In the genomic region with DNA sequence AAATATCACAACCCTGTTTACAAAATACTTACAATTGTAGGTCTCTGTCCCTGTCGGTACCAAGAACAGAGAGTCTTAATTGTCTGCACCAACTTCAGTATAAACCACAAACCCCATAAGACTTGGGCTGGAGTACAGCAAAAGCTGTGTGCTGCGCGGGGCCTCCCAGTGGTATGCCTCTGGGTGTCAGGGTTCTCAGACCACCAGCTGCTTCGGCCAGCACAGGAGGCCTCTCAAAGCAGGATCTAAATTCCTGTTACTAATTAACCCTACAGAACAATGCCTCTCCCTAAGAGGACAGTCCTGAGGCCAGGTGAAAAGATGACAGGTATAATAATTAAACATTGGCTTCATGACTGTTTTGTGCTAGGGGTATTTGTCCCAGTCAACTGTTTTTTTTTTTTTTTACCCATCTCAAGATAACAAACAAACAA, we compare ENCODE assay signal across 8 cellular contexts. TPM values are rescaled to one million over a fixed set of nuclear protein-coding genes. Genes with fewer than 3 reads are reported as not detected.
DNase-seq lines count a peak whose midpoint lies in the region; ATAC-seq and TF ChIP-seq lines count a peak whose summit lies in the region.

No MANE protein-coding gene starts in this region.

- H3K9me2 ChIP-seq in GM23248 (ENCODE audit: insufficient read depth) = no peaks in the 10 kb centered on the region

- WGBS in GM23248 (ENCODE audit: low coverage in 1 of 2, low lambda C conversion rate in 2 of 2, missing lambda C conversion rate in 2 of 2), 2 experiments = 63 to 69% methylated on average over 4 of the region's 4 CpGs
- 14 to 57% methylated on average over 1 to 4 of the region's 4 CpGs for WGBS in gastroesophageal sphincter (ENCODE audit: low coverage in 1 of 2), 2 donors

- peak overlapping the region; percentile 85 for H3K27ac Mint-ChIP-seq in Caco-2 (ENCODE audit: unreplicated experiment)
- H3K27ac Mint-ChIP-seq in T-helper 17 cell = peak overlapping the region; percentile 97

- TF ChIP-seq CTCF in Caco-2 (IDR thresholded peaks at IDR 0.05; ENCODE audit: insufficient read depth in 1 of 2, low read depth in 1 of 2, low read length in 1 of 2, severe bottlenecking in 1 of 2, unreplicated experiment in 1 of 2) (peak in 1 of 2 experiments; percentile 50), gastroesophageal sphincter (IDR thresholded peaks at IDR 0.05) (no peak), gastrocnemius medialis (IDR thresholded peaks at IDR 0.05 in 4 of 5, conservative IDR thresholded peaks at IDR 0.05 in 1 of 5) (no peak)

- POLR2A ChIA-PET in Caco-2 (lab: Charles Lee) = no interaction called here

- peak; percentile 88 to 93 for DNase-seq in Caco-2
- DNase-seq in GM23248 = no peak
- peak in 2 of 3 donors; percentile 35 to 40 for DNase-seq in T-helper 17 cell
- DNase-seq in gastrocnemius medialis = no peak
- DNase-seq in NCI-H510A treated with DMSO at 0.1 percent for 48 hours (lab: John Stamatoyannopoulos, UW) = no peak
- DNase-seq in medulla oblongata (ENCODE audit: extremely low spot score) = no peak

- peak overlapping the region; percentile 69 for H3K4me3 Mint-ChIP-seq in Caco-2 (ENCODE audit: unreplicated experiment)
- H3K4me3 Mint-ChIP-seq in T-helper 17 cell = peak overlapping the region; percentile 77

- H3K4me1 Mint-ChIP-seq in Caco-2 (ENCODE audit: low read depth, unreplicated experiment) = peaks cover 48% of the 10 kb centered on the region
- peaks cover 46% of the 10 kb centered on the region for H3K4me1 Mint-ChIP-seq in T-helper 17 cell

- H3K9ac ChIP-seq in GM23248 = peak overlapping the region; percentile 56

- no peak for TF ChIP-seq EP300 in gastroesophageal sphincter (IDR thresholded peaks at IDR 0.05)

- H3K4me1 ChIP-seq in Caco-2 = peaks cover 38% of the 10 kb centered on the region
- peaks cover 44% of the 10 kb centered on the region for H3K4me1 ChIP-seq in GM23248 (ENCODE audit: insufficient read depth)
- H3K4me1 ChIP-seq in gastroesophageal sphincter = peaks cover 8 to 74% (median 21%) of the 10 kb centered on the region in 3 donors
- peaks cover 11 to 21% of the 10 kb centered on the region in 2 donors for H3K4me1 ChIP-seq in gastrocnemius medialis

- no peaks in the 10 kb centered on the region for H3K79me2 ChIP-seq in GM23248 (ENCODE audit: insufficient read depth)

- no peak overlapping the region for H2AFZ ChIP-seq in GM23248

- peak overlapping the region; percentile 23 for H3K4me3 ChIP-seq in Caco-2 (ENCODE audit: low read depth, low read length)
- H3K4me3 ChIP-seq in GM23248 = no peak overlapping the region
- no peak overlapping the region for H3K4me3 ChIP-seq in gastroesophageal sphincter
- peak overlapping the region; percentile 2 to 73 (median 54) for H3K4me3 ChIP-seq in gastrocnemius medialis

- ATAC-seq in T-helper 17 cell (peak; percentile 76), gastroesophageal sphincter (no peak), gastrocnemius medialis (peak; percentile 16 to 18), HG02885 (IDR thresholded peaks at IDR 0.05; ENCODE audit: poor library complexity, unreplicated experiment) (no peak)

- H3F3A ChIP-seq in GM23248 (ENCODE audit: insufficient read depth) = peaks cover 35% of the 10 kb centered on the region

- peaks cover 35% of the 10 kb centered on the region for H3K36me3 Mint-ChIP-seq in Caco-2 (ENCODE audit: insufficient read depth, unreplicated experiment)
- peaks cover 5% of the 10 kb centered on the region for H3K36me3 Mint-ChIP-seq in T-helper 17 cell (ENCODE audit: low read depth)

- in situ Hi-C loops in GM23248 (cut with MboI) = no loop called here
- in situ Hi-C loops in gastrocnemius medialis (cut with MboI; ENCODE audit: low sequenced_read_pairs in 4 of 4) = loop anchor here in 3 of 4 donors (25.0 kb wide), 2 partner anchors 227 to 327 kb away; no protein-coding TSS in a partner anchor

- no peaks in the 10 kb centered on the region for H4K20me1 ChIP-seq in GM23248 (ENCODE audit: insufficient read depth)

- H3K27me3 ChIP-seq in Caco-2 (replicated peaks; ENCODE audit: control insufficient read depth, insufficient read depth, low read length) (no peaks in the 10 kb centered on the region), GM23248 (replicated peaks; ENCODE audit: insufficient read depth) (no peaks in the 10 kb centered on the region), gastroesophageal sphincter (no peaks in the 10 kb centered on the region), gastrocnemius medialis (no peaks in the 10 kb centered on the region)

- H3K36me3 ChIP-seq in Caco-2 (ENCODE audit: control insufficient read depth, insufficient read depth, low read length) (no peaks in the 10 kb centered on the region), GM23248 (ENCODE audit: low read depth) (no peaks in the 10 kb centered on the region), gastroesophageal sphincter (peaks cover 0 to 12% of the 10 kb centered on the region in 2 donors), gastrocnemius medialis (peaks cover 0 to 3% of the 10 kb centered on the region in 2 donors)

- BruUV-seq in Caco-2 (replicated peaks; lab: Mats Ljungman, UMichigan) = no TSS peak

- CTCF ChIA-PET in Caco-2 (lab: Charles Lee) = interaction anchor here (0.7 to 1.8 kb wide), 4 partner anchors 11 to 100 kb away, joined by 3 to 11 read pairs (median 6); no protein-coding TSS in a partner anchor

- H3K27ac ChIP-seq in GM23248 (peak overlapping the region; percentile 81), gastroesophageal sphincter (peak overlapping the region; percentile 81 to 98 (median 88)), gastrocnemius medialis (peak overlapping the region; percentile 95 to 96 (median 96))

- peaks cover 12% of the 10 kb centered on the region for H3K9me3 Mint-ChIP-seq in Caco-2 (ENCODE audit: unreplicated experiment)

- H3K27me3 Mint-ChIP-seq in Caco-2 (ENCODE audit: insufficient read depth, unreplicated experiment) (no peaks in the 10 kb centered on the region), T-helper 17 cell (no peaks in the 10 kb centered on the region)

- peak overlapping the region; percentile 79 for H3K4me2 ChIP-seq in GM23248 (ENCODE audit: unreplicated experiment)

- H3K9me3 ChIP-seq in Caco-2 (no peaks in the 10 kb centered on the region), GM23248 (ENCODE audit: low read depth) (no peaks in the 10 kb centered on the region), T-helper 17 cell (ENCODE audit: control insufficient read depth, low read length, poor library complexity, severe bottlenecking) (no peaks in the 10 kb centered on the region), gastroesophageal sphincter (no peaks in the 10 kb centered on the region), gastrocnemius medialis (no peaks in the 10 kb centered on the region)

- intact Hi-C loops in Caco-2 (cut with micrococcal nuclease; ENCODE audit: unreplicated experiment) = loop anchor here (1.0 to 10.0 kb wide), 4 partner anchors 17 to 419 kb away; a partner anchor contains a TSS
- intact Hi-C loops in gastrocnemius medialis (cut with DNase I; ENCODE audit: low total_unique reads) = no loop called here

- no peak for TF ChIP-seq POLR2A in gastroesophageal sphincter (IDR thresholded peaks at IDR 0.05)
- TF ChIP-seq POLR2A in gastrocnemius medialis (IDR thresholded peaks at IDR 0.05) = peak in 1 of 2 donors; percentile 7

RNA-seq across cellular contexts. Expression of a gene that starts 1.0 kb away (rescaled TPM):
- total RNA-seq in Caco-2 (2022) (54.4 and 70.1 TPM in 2 replicates), T-helper 17 cell (10 to 100 TPM; 39.5 to 46.4 TPM), gastroesophageal sphincter (1,000 to 10,000 TPM in 2 of 4 donors, 100 to 1,000 TPM in 2; 585 to 1,262 (median 942) TPM), gastrocnemius medialis (1,000 to 10,000 TPM; 1,040 to 1,354 (median 1,121) TPM)
- total RNA-seq in GM23248 (2014; rRNA removed; shearing (Covaris generic)) = 6.6 and 7.3 TPM in 2 replicates
- 5.9 and 11.0 TPM in 2 replicates for polyA plus RNA-seq in GM23248 (2016; fragmentation: Nextera tagmentation; extraction: Ambion mirVana)

Comparison
In these comparisons a context has a peak if more than half of its experiments do, and no peak if none do; other contexts are left out.
1. DNase-seq: peak in Caco-2 (2 of 2) and T-helper 17 cell (2 of 3); none in GM23248 (single experiment), gastrocnemius medialis (0 of 2), NCI-H510A treated with DMSO at 0.1 percent for 48 hours (single experiment) and medulla oblongata (single experiment).
2. H3K4me3 ChIP-seq: peak in Caco-2 (single experiment) and gastrocnemius medialis (4 of 4); none in GM23248 (single experiment) and gastroesophageal sphincter (0 of 2).
3. ATAC-seq: peak in T-helper 17 cell (single experiment) and gastrocnemius medialis (2 of 2); none in gastroesophageal sphincter (single experiment) and HG02885 (single experiment).
4. Peak in every context shown above with its lines, with median percentiles within 50 percentile points of each other: H3K27ac ChIP-seq.